ENCODE assay signal across 1 cellular context in the genomic region with DNA sequence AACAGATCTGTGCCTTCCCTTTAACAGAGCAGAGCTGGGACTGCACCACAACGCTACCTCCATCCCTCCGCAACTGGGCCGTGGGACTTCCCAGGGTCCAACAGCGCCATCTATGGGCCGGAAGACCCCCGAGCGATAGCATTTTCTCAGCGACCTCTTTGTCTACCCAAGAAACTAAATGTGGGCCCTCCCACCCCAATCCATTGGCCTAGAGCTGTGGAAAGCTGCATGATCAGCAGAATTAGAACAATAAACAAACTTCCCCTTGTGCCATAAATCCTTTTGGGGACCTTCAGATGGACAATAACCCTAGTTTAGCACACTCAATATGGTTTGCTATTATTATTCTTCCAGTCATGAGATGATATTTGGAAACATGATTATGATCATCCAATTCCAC.
TF ChIP-seq lines count a peak whose summit lies in the region.

No MANE protein-coding gene starts in this region.

TF ChIP-seq in liver, 16 proteins besides CTCF, POLR2A, EP300 and RAD21 (continued from another document):
- TF ChIP-seq, protein P1, sequence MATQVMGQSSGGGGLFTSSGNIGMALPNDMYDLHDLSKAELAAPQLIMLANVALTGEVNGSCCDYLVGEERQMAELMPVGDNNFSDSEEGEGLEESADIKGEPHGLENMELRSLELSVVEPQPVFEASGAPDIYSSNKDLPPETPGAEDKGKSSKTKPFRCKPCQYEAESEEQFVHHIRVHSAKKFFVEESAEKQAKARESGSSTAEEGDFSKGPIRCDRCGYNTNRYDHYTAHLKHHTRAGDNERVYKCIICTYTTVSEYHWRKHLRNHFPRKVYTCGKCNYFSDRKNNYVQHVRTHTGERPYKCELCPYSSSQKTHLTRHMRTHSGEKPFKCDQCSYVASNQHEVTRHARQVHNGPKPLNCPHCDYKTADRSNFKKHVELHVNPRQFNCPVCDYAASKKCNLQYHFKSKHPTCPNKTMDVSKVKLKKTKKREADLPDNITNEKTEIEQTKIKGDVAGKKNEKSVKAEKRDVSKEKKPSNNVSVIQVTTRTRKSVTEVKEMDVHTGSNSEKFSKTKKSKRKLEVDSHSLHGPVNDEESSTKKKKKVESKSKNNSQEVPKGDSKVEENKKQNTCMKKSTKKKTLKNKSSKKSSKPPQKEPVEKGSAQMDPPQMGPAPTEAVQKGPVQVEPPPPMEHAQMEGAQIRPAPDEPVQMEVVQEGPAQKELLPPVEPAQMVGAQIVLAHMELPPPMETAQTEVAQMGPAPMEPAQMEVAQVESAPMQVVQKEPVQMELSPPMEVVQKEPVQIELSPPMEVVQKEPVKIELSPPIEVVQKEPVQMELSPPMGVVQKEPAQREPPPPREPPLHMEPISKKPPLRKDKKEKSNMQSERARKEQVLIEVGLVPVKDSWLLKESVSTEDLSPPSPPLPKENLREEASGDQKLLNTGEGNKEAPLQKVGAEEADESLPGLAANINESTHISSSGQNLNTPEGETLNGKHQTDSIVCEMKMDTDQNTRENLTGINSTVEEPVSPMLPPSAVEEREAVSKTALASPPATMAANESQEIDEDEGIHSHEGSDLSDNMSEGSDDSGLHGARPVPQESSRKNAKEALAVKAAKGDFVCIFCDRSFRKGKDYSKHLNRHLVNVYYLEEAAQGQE (IDR thresholded peaks at IDR 0.05): no peak
- TF ChIP-seq NR2F2 (IDR thresholded peaks at IDR 0.05) (no peak), JUND (IDR thresholded peaks at IDR 0.05) (no peak), FOXA1 (IDR thresholded peaks at IDR 0.05) (no peak)
TF ChIP-seq in liver: peak in this region for 0.
